In genomic region chr7:50356945-50357268, GRCh38 we compare ENCODE assay signal across 19 cellular contexts. TPM values are rescaled to one million over a fixed set of nuclear protein-coding genes. Genes with fewer than 3 reads are reported as not detected.
DNase-seq lines count a peak whose midpoint lies in the region; ATAC-seq and TF ChIP-seq lines count a peak whose summit lies in the region.
"Had no signal": no experiment of that assay in that cellular context is flagged by ENCODE, and none has a peak within 500 bp of the region (broad histone marks: within the 10 kb centered on the region; RNA-seq: fewer than 3 reads in every experiment).

No MANE protein-coding gene starts in this region.

- H3K27ac Mint-ChIP-seq in T-helper 1 cell treated with Interleukin-12 subunit alpha and Interleukin-12 subunit beta and Interleukin-4 antibody, amounts not matched to agents 30 μg/mL and 1 μg/mL, for 36 hours: peak overlapping the region; percentile 97
- no peak overlapping the region for H3K27ac Mint-ChIP-seq in CD4-positive, alpha-beta T cell
- peak overlapping the region; percentile 97 for H3K27ac Mint-ChIP-seq in activated naive CD4-positive, alpha-beta T cell treated with anti-CD3 and anti-CD28 coated beads, Interleukin-2, amount 50 U/mL, for 72 hours
- H3K27ac Mint-ChIP-seq in naive thymus-derived CD8-positive, alpha-beta T cell: peak overlapping the region in 9 of 10 donors; percentile 96 to 100 (median 100)
- H3K27ac Mint-ChIP-seq: GM23338, WTC11 had no signal

- CTCF ChIA-PET in CD4-positive, alpha-beta T cell (lab: Charles Lee): interaction anchor here (1.2 kb wide), 1 partner anchor 24 kb away, joined by 3 read pairs; no protein-coding TSS in a partner anchor

- H3K9me3 ChIP-seq in CD4-positive, alpha-beta T cell (ENCODE audit: control insufficient read depth, low read length): no peaks in the 10 kb centered on the region
- H3K9me3 ChIP-seq: mucosa of descending colon, pancreas, sigmoid colon had no signal

- no peak for TF ChIP-seq CTCF in CD4-positive, alpha-beta T cell (IDR thresholded peaks at IDR 0.05)

- no peak for ATAC-seq in CD4-positive, alpha-beta T cell (ENCODE audit: poor library complexity)
- no peak for ATAC-seq in activated naive CD4-positive, alpha-beta T cell treated with anti-CD3 and anti-CD28 coated beads, Interleukin-2, amount 50 U/mL, for 72 hours
- no peak for ATAC-seq in naive thymus-derived CD8-positive, alpha-beta T cell
- ATAC-seq: GM23338, WTC11 had no signal

- H3K4me3 Mint-ChIP-seq in T-helper 1 cell treated with Interleukin-12 subunit alpha and Interleukin-12 subunit beta and Interleukin-4 antibody, amounts not matched to agents 30 μg/mL and 1 μg/mL, for 36 hours: peak overlapping the region; percentile 36
- peak overlapping the region; percentile 30 for H3K4me3 Mint-ChIP-seq in CD4-positive, alpha-beta T cell
- peak overlapping the region; percentile 52 to 86 (median 68) for H3K4me3 Mint-ChIP-seq in naive thymus-derived CD8-positive, alpha-beta T cell
- H3K4me3 Mint-ChIP-seq: GM23338, WTC11 had no signal

- no peaks in the 10 kb centered on the region for H3K27me3 ChIP-seq in CD4-positive, alpha-beta T cell (ENCODE audit: control insufficient read depth, insufficient read depth, low read length)
- H3K27me3 ChIP-seq: pancreas had no signal

- H3K27me3 Mint-ChIP-seq in T-helper 1 cell treated with Interleukin-12 subunit alpha and Interleukin-12 subunit beta and Interleukin-4 antibody, amounts not matched to agents 30 μg/mL and 1 μg/mL, for 36 hours (ENCODE audit: low read depth): no peaks in the 10 kb centered on the region
- no peaks in the 10 kb centered on the region for H3K27me3 Mint-ChIP-seq in CD4-positive, alpha-beta T cell
- H3K27me3 Mint-ChIP-seq in naive thymus-derived CD8-positive, alpha-beta T cell: peaks cover 0 to 2% (median 0%) of the 10 kb centered on the region in 5 donors

- H3K9me3 Mint-ChIP-seq in T-helper 1 cell treated with Interleukin-12 subunit alpha and Interleukin-12 subunit beta and Interleukin-4 antibody, amounts not matched to agents 30 μg/mL and 1 μg/mL, for 36 hours: no peaks in the 10 kb centered on the region
- H3K9me3 Mint-ChIP-seq in CD4-positive, alpha-beta T cell: no peaks in the 10 kb centered on the region
- H3K9me3 Mint-ChIP-seq in activated naive CD4-positive, alpha-beta T cell treated with anti-CD3 and anti-CD28 coated beads, Interleukin-2, amount 50 U/mL, for 72 hours: no peaks in the 10 kb centered on the region
- H3K9me3 Mint-ChIP-seq in naive thymus-derived CD8-positive, alpha-beta T cell: no peaks in the 10 kb centered on the region
- H3K9me3 Mint-ChIP-seq: GM23338, WTC11 had no signal

- intact Hi-C loops in CD4-positive, alpha-beta T cell (cut with DNase I, micrococcal nuclease): no loop called here

- peaks cover 93% of the 10 kb centered on the region for H3K4me1 Mint-ChIP-seq in T-helper 1 cell treated with Interleukin-12 subunit alpha and Interleukin-12 subunit beta and Interleukin-4 antibody, amounts not matched to agents 30 μg/mL and 1 μg/mL, for 36 hours (ENCODE audit: low read depth)
- peaks cover 94% of the 10 kb centered on the region for H3K4me1 Mint-ChIP-seq in CD4-positive, alpha-beta T cell (ENCODE audit: low read depth)
- H3K4me1 Mint-ChIP-seq in naive thymus-derived CD8-positive, alpha-beta T cell: peaks cover 75 to 98% (median 96%) of the 10 kb centered on the region in 4 donors
- H3K4me1 Mint-ChIP-seq: WTC11 had no signal

- peaks cover 89% of the 10 kb centered on the region for H3K36me3 Mint-ChIP-seq in T-helper 1 cell treated with Interleukin-12 subunit alpha and Interleukin-12 subunit beta and Interleukin-4 antibody, amounts not matched to agents 30 μg/mL and 1 μg/mL, for 36 hours (ENCODE audit: low read depth)
- peaks cover 94% of the 10 kb centered on the region for H3K36me3 Mint-ChIP-seq in CD4-positive, alpha-beta T cell (ENCODE audit: low read depth)
- peaks cover 63 to 87% of the 10 kb centered on the region in 2 donors for H3K36me3 Mint-ChIP-seq in activated naive CD4-positive, alpha-beta T cell treated with anti-CD3 and anti-CD28 coated beads, Interleukin-2, amount 50 U/mL, for 72 hours
- H3K36me3 Mint-ChIP-seq in naive thymus-derived CD8-positive, alpha-beta T cell: peaks cover 12 to 84% (median 38%) of the 10 kb centered on the region in 3 donors
- H3K36me3 Mint-ChIP-seq: WTC11 had no signal

- POLR2A ChIA-PET in CD4-positive, alpha-beta T cell (lab: Charles Lee): interaction anchor here (1.0 to 43.3 kb wide), 5 partner anchors 11 to 151 kb away, joined by 3 to 2111 read pairs (median 71); partner anchors contain the start of gene IKZF1
- POLR2A ChIA-PET in naive thymus-derived CD8-positive, alpha-beta T cell (lab: Charles Lee): interaction anchor here (0.5 to 44.8 kb wide), 4 partner anchors 1 to 151 kb away, joined by 6 to 1553 read pairs (median 742); partner anchors contain the start of gene IKZF1

- DNase-seq in T-helper 1 cell: no peak
- DNase-seq in CD4-positive, alpha-beta T cell: no peak
- no peak for DNase-seq in activated naive CD4-positive, alpha-beta T cell treated with anti-CD3 and anti-CD28 coated beads, Interleukin-2, amount 50 U/mL, for 72 hours (ENCODE audit: low spot score in 2 of 2)
- DNase-seq in naive thymus-derived CD8-positive, alpha-beta T cell: no peak
- no peak for DNase-seq in NCI-H1048 (lab: John Stamatoyannopoulos, UW)
- DNase-seq in NCI-H2029 treated with DMSO at 0.1 percent for 48 hours (lab: John Stamatoyannopoulos, UW): no peak
- DNase-seq in nucleus accumbens (lab: John Stamatoyannopoulos, UW): no peak
- DNase-seq: DMS53; foreskin fibroblast; mucosa of descending colon; NCI-H2081 treated with DMSO at 0.1 percent for 48 hours; pancreas; stimulated activated CD4-positive, alpha-beta T cell treated with anti-CD3 and anti-CD28 coated beads, Interleukin-4, amount 100 ng/mL, for 24 hours had no signal

- peak overlapping the region; percentile 96 for H3K27ac ChIP-seq in CD4-positive, alpha-beta T cell (ENCODE audit: low read depth, low read length)
- H3K27ac ChIP-seq: 22Rv1, sigmoid colon had no signal

RNA-seq across cellular contexts. Expression of gene IKZF1, which starts 52.4 kb away (rescaled TPM):
- 100 to 1,000 TPM; 297 to 300 TPM for total RNA-seq in CD4-positive, alpha-beta T cell
- 100 to 1,000 TPM; 208 to 327 TPM for total RNA-seq in activated naive CD4-positive, alpha-beta T cell treated with anti-CD3 and anti-CD28 coated beads, Interleukin-2, amount 50 U/mL, for 72 hours
- total RNA-seq in naive thymus-derived CD8-positive, alpha-beta T cell: 100 to 1,000 TPM; 416 to 435 TPM
- 100 to 1,000 TPM; 145 to 257 (median 209) TPM for polyA plus RNA-seq in naive thymus-derived CD8-positive, alpha-beta T cell
- polyA plus RNA-seq: BJ had no signal
